Comparison of ENCODE assay signal across 18 cellular contexts in genomic region chr4:96983830-96984229, GRCh38.
DNase-seq lines count a peak whose midpoint lies in the region; TF ChIP-seq lines count a peak whose summit lies in the region.
"Had no signal": no experiment of that assay in that cellular context is flagged by ENCODE, and none has a peak within 500 bp of the region (broad histone marks: within the 10 kb centered on the region; RNA-seq: fewer than 3 reads in every experiment).

No MANE protein-coding gene starts in this region.

- H2BK15ac ChIP-seq in mesenchymal stem cell (ENCODE audit: low read depth, poor library complexity, severe bottlenecking): no peak overlapping the region

- no peak overlapping the region for H3K9ac ChIP-seq in mesenchymal stem cell (ENCODE audit: low read length)

- peaks cover 4% of the 10 kb centered on the region for H3K9me3 ChIP-seq in mesenchymal stem cell (ENCODE audit: control insufficient read depth, low read length)
- H3K9me3 ChIP-seq: HAP-1, SJSA1 had no signal

- H4K8ac ChIP-seq in mesenchymal stem cell (ENCODE audit: low read length): no peak overlapping the region

- no peaks in the 10 kb centered on the region for H3K4me1 ChIP-seq in mesenchymal stem cell (ENCODE audit: control insufficient read depth, insufficient read depth, low read depth, low read length)
- H3K4me1 ChIP-seq: HAP-1, SJSA1 had no signal

- peak; percentile 31 for DNase-seq in ACHN
- peak; percentile 17 for DNase-seq in M059J (ENCODE audit: low read depth)
- peak; percentile 24 for DNase-seq in brain microvascular endothelial cell
- DNase-seq in mesenchymal stem cell: peak; percentile 22
- no peak for DNase-seq in cerebellar cortex (ENCODE audit: low spot score)
- no peak for DNase-seq in cortex of kidney (lab: John Stamatoyannopoulos, UW)
- DNase-seq in medulla oblongata (ENCODE audit: extremely low spot score): no peak
- DNase-seq in ecto neural progenitor cell (ENCODE audit: low spot score): no peak
- DNase-seq: CD8-positive, alpha-beta memory T cell; hippocampal formation; NCI-H2171; NCI-H69; retina; stimulated activated naive B cell treated with anti-CD40 and anti-IgM and Interleukin-4, amounts not matched to agents 10 μg/mL and 1 μg/mL and 100 μg/mL, for 72 hours; T-helper 9 cell; trophoblast cell had no signal

- no peak overlapping the region for H3K14ac ChIP-seq in mesenchymal stem cell (ENCODE audit: low read length in 2 of 2)

- peak overlapping the region; percentile 37 for H3K4me2 ChIP-seq in mesenchymal stem cell (ENCODE audit: low read length, poor library complexity, severe bottlenecking)

- H3K27ac ChIP-seq in brain microvascular endothelial cell (no peak overlapping the region), mesenchymal stem cell (ENCODE audit: low read length, poor library complexity, severe bottlenecking) (no peak overlapping the region)
- H3K27ac ChIP-seq: SJSA1 had no signal

- TF ChIP-seq CTCF in brain microvascular endothelial cell (IDR thresholded peaks at IDR 0.05; ENCODE audit: low read depth, low read length, missing control alignments): no peak

- H3K27me3 ChIP-seq in brain microvascular endothelial cell (replicated peaks) (no peaks in the 10 kb centered on the region), mesenchymal stem cell (ENCODE audit: control insufficient read depth in 1 of 2, insufficient read depth in 1 of 2, low read length in 2 of 2) (no peaks in the 10 kb centered on the region)
- H3K27me3 ChIP-seq: SJSA1 had no signal

- no peak overlapping the region for H3K23ac ChIP-seq in mesenchymal stem cell (ENCODE audit: low read length in 2 of 2)

- no peak overlapping the region for H4K91ac ChIP-seq in mesenchymal stem cell (ENCODE audit: low read length)

- no peak overlapping the region for H2BK5ac ChIP-seq in mesenchymal stem cell (ENCODE audit: low read depth, low read length, poor library complexity, severe bottlenecking)

- no peaks in the 10 kb centered on the region for H3K36me3 ChIP-seq in brain microvascular endothelial cell (replicated peaks)
- no peaks in the 10 kb centered on the region for H3K36me3 ChIP-seq in mesenchymal stem cell (ENCODE audit: control insufficient read depth in 1 of 2, insufficient read depth in 2 of 2, low read depth in 1 of 2, low read length in 2 of 2)
- H3K36me3 ChIP-seq: HAP-1, SJSA1 had no signal

- 88% methylated on average over 1 of the region's 1 CpG for WGBS in mesenchymal stem cell

- in situ Hi-C loops in ACHN (cut with HindIII; ENCODE audit: low pct_ligation_motif_present, low pct_unique_long_range_greater_than_20kb, low sequenced_read_pairs) (no loop called here), brain microvascular endothelial cell (cut with HindIII; ENCODE audit: low pct_ligation_motif_present, low sequenced_read_pairs) (no loop called here)

- no peak overlapping the region for H2AK5ac ChIP-seq in mesenchymal stem cell (ENCODE audit: low read length, severe bottlenecking)

- no peak overlapping the region for H3K18ac ChIP-seq in mesenchymal stem cell (ENCODE audit: low read depth in 1 of 2, low read length in 2 of 2)

- H3K4me3 ChIP-seq in brain microvascular endothelial cell (ENCODE audit: low read depth, low read length) (no peak overlapping the region), mesenchymal stem cell (ENCODE audit: insufficient read depth in 1 of 2, low read depth in 1 of 2, low read length in 2 of 2) (no peak overlapping the region)
- H3K4me3 ChIP-seq: HAP-1, SJSA1 had no signal

- H2AFZ ChIP-seq in mesenchymal stem cell (ENCODE audit: low read depth, low read length): no peak overlapping the region

- H2BK120ac ChIP-seq in mesenchymal stem cell (ENCODE audit: low read depth, low read length): no peak overlapping the region

- H3K79me1 ChIP-seq in mesenchymal stem cell (replicated peaks; ENCODE audit: low read length, poor library complexity, severe bottlenecking): no peaks in the 10 kb centered on the region

- no peak overlapping the region for H3K4ac ChIP-seq in mesenchymal stem cell (ENCODE audit: low read depth in 1 of 2, low read length in 2 of 2)

- H2BK12ac ChIP-seq in mesenchymal stem cell (ENCODE audit: low read length in 2 of 2): no peak overlapping the region

Comparison
In these comparisons a context has a peak if more than half of its experiments do, and no peak if none do; other contexts are left out.
1. DNase-seq: peak in ACHN (single experiment), M059J (single experiment), brain microvascular endothelial cell (single experiment) and mesenchymal stem cell (single experiment); none in cerebellar cortex (single experiment), cortex of kidney (single experiment), medulla oblongata (single experiment) and ecto neural progenitor cell (single experiment).